In genomic region chr9:93136693-93137092, GRCh38 we compare ENCODE assay signal across 22 cellular contexts. TPM values are rescaled to one million over a fixed set of nuclear protein-coding genes. Genes with fewer than 3 reads are reported as not detected.
DNase-seq lines count a peak whose midpoint lies in the region; ATAC-seq and TF ChIP-seq lines count a peak whose summit lies in the region.
"Had no signal": no experiment of that assay in that cellular context is flagged by ENCODE, and none has a peak within 500 bp of the region (broad histone marks: within the 10 kb centered on the region; RNA-seq: fewer than 3 reads in every experiment).

No MANE protein-coding gene starts in this region.

- no peak for TF ChIP-seq POLR2A in stomach (IDR thresholded peaks at IDR 0.05)

- CTCF ChIA-PET in naive thymus-derived CD4-positive, alpha-beta T cell (lab: Charles Lee), result no interaction called here

- peak overlapping the region; percentile 98 for H3K4me2 ChIP-seq in BLaER1

- H3K36me3 ChIP-seq in BLaER1 (no peaks in the 10 kb centered on the region), stomach (no peaks in the 10 kb centered on the region)
- peaks cover 0 to 5% (median 0%) of the 10 kb centered on the region in 3 experiments for H3K36me3 ChIP-seq in naive thymus-derived CD4-positive, alpha-beta T cell (ENCODE audit: control insufficient read depth in 2 of 3, insufficient read depth in 3 of 3, low read length in 3 of 3)
- H3K36me3 ChIP-seq: heart right ventricle had no signal

- intact Hi-C loops in naive thymus-derived CD4-positive, alpha-beta T cell (cut with micrococcal nuclease), result loop anchor here in 1 of 2 donors (10.0 kb wide), 1 partner anchor 318 kb away; the partner anchor contains the start of genes FAM120A and FAM120AOS
- intact Hi-C loops in stomach (cut with DNase I; ENCODE audit: low total_unique reads), result no loop called here

- peak overlapping the region; percentile 98 for H3K27ac ChIP-seq in BLaER1
- peak overlapping the region; percentile 94 for H3K27ac ChIP-seq in C4-2B
- H3K27ac ChIP-seq in naive thymus-derived CD4-positive, alpha-beta T cell (ENCODE audit: low read depth, low read length), result no peak overlapping the region
- no peak overlapping the region for H3K27ac ChIP-seq in stomach
- H3K27ac ChIP-seq: epithelial cell of prostate, heart right ventricle had no signal

- H3K4me3 ChIP-seq in BLaER1 (no peak overlapping the region), stomach (no peak overlapping the region)
- no peak overlapping the region for H3K4me3 ChIP-seq in naive thymus-derived CD4-positive, alpha-beta T cell (ENCODE audit: low read length)
- H3K4me3 ChIP-seq: heart right ventricle had no signal

- ATAC-seq in T-helper 17 cell (no peak), HG03097 (IDR thresholded peaks at IDR 0.05; ENCODE audit: low FRiP score, unreplicated experiment) (no peak), HG02885 (IDR thresholded peaks at IDR 0.05; ENCODE audit: poor library complexity, unreplicated experiment) (no peak)
- no peak for ATAC-seq in naive thymus-derived CD4-positive, alpha-beta T cell
- ATAC-seq: heart right ventricle, right cardiac atrium had no signal

- TF ChIP-seq CTCF in C4-2B (conservative IDR thresholded peaks at IDR 0.05) (no peak), stomach (IDR thresholded peaks at IDR 0.05) (no peak)

- DNase-seq in T-helper 17 cell (no peak), stomach (no peak)
- no peak for DNase-seq in naive thymus-derived CD4-positive, alpha-beta T cell
- DNase-seq: activated CD4-positive, alpha-beta T cell treated with anti-CD3 and anti-CD28 coated beads for 1 hour; activated naive CD8-positive, alpha-beta T cell treated with anti-CD3 and anti-CD28 coated beads for 36 hours; GOT3; heart right ventricle; left colon; NCI-H2107; NCI-H510A; SIG-M5; trophoblast cell had no signal

- peaks cover 88% of the 10 kb centered on the region for H3K4me1 ChIP-seq in BLaER1
- H3K4me1 ChIP-seq in naive thymus-derived CD4-positive, alpha-beta T cell (ENCODE audit: control insufficient read depth in 2 of 2, insufficient read depth in 2 of 2, low read length in 2 of 2), result peaks cover 23 to 46% of the 10 kb centered on the region in 2 donors
- H3K4me1 ChIP-seq in stomach, result peaks cover 28 to 48% (median 41%) of the 10 kb centered on the region in 4 donors

- no peaks in the 10 kb centered on the region for H3K27me3 Mint-ChIP-seq in T-helper 17 cell
- no peaks in the 10 kb centered on the region for H3K27me3 Mint-ChIP-seq in naive thymus-derived CD4-positive, alpha-beta T cell
- H3K27me3 Mint-ChIP-seq: activated naive CD8-positive, alpha-beta T cell treated with anti-CD3 and anti-CD28 coated beads for 36 hours; central memory CD8-positive, alpha-beta T cell had no signal

- WGBS in stomach, 5 donors, result 58 to 86% (median 65%) methylated on average over 3 to 4 of the region's 4 CpGs

- H3K9me3 ChIP-seq in BLaER1, result peaks cover 7% of the 10 kb centered on the region
- H3K9me3 ChIP-seq in T-helper 17 cell (ENCODE audit: control insufficient read depth, low read length, poor library complexity, severe bottlenecking), result no peaks in the 10 kb centered on the region
- H3K9me3 ChIP-seq in naive thymus-derived CD4-positive, alpha-beta T cell (ENCODE audit: control insufficient read depth in 2 of 3, low read length in 3 of 3), result no peaks in the 10 kb centered on the region
- H3K9me3 ChIP-seq in stomach, result no peaks in the 10 kb centered on the region

- peaks cover 32% of the 10 kb centered on the region for H3K4me1 Mint-ChIP-seq in T-helper 17 cell
- peaks cover 34 to 75% (median 50%) of the 10 kb centered on the region in 7 donors for H3K4me1 Mint-ChIP-seq in naive thymus-derived CD4-positive, alpha-beta T cell

- H3K9ac ChIP-seq in BLaER1, result peak overlapping the region; percentile 79

- no peaks in the 10 kb centered on the region for H3K27me3 ChIP-seq in BLaER1
- no peaks in the 10 kb centered on the region for H3K27me3 ChIP-seq in naive thymus-derived CD4-positive, alpha-beta T cell (ENCODE audit: control insufficient read depth in 2 of 2, insufficient read depth in 2 of 2, low read length in 2 of 2)
- H3K27me3 ChIP-seq in stomach, result no peaks in the 10 kb centered on the region
- H3K27me3 ChIP-seq: heart right ventricle had no signal

- peaks cover 18% of the 10 kb centered on the region for H4K20me1 ChIP-seq in BLaER1

- no peak for TF ChIP-seq EP300 in stomach (IDR thresholded peaks at IDR 0.05)

- H3K4me3 Mint-ChIP-seq in T-helper 17 cell, result peak overlapping the region; percentile 33
- H3K4me3 Mint-ChIP-seq in naive thymus-derived CD4-positive, alpha-beta T cell, result peak overlapping the region in 2 of 10 donors; percentile 48 to 54
- H3K4me3 Mint-ChIP-seq: activated naive CD8-positive, alpha-beta T cell treated with anti-CD3 and anti-CD28 coated beads for 36 hours; central memory CD8-positive, alpha-beta T cell had no signal

- peak overlapping the region; percentile 98 for H3K27ac Mint-ChIP-seq in T-helper 17 cell
- H3K27ac Mint-ChIP-seq in naive thymus-derived CD4-positive, alpha-beta T cell, result peak overlapping the region in 6 of 9 donors; percentile 23 to 98 (median 60)
- H3K27ac Mint-ChIP-seq: activated naive CD8-positive, alpha-beta T cell treated with anti-CD3 and anti-CD28 coated beads for 36 hours; activated T-helper 2 cell treated with anti-CD3 and anti-CD28 coated beads, Interferon-gamma antibody, Interleukin-2, Interleukin-4, amounts not matched to agents 10 μg/mL and 5 μg/mL and 100 μg/mL, durations not matched to agents 14 hours and 24 hours and 36 hours had no signal

- H3K9me3 Mint-ChIP-seq in naive thymus-derived CD4-positive, alpha-beta T cell, result peaks cover 0 to 3% (median 0%) of the 10 kb centered on the region in 11 donors
- H3K9me3 Mint-ChIP-seq: central memory CD8-positive, alpha-beta T cell had no signal

- H3K36me3 Mint-ChIP-seq in T-helper 17 cell (ENCODE audit: low read depth), result no peaks in the 10 kb centered on the region
- peaks cover 0 to 7% (median 0%) of the 10 kb centered on the region in 5 donors for H3K36me3 Mint-ChIP-seq in naive thymus-derived CD4-positive, alpha-beta T cell

- POLR2A ChIA-PET in naive thymus-derived CD4-positive, alpha-beta T cell (lab: Charles Lee), result interaction anchor here (0.6 to 4.2 kb wide), 3 partner anchors 7 to 174 kb away, joined by 3 to 50 read pairs (median 4); no protein-coding TSS in a partner anchor

RNA-seq across cellular contexts. Expression of gene NINJ1, which starts 2.6 kb away (rescaled TPM):
- total RNA-seq in T-helper 17 cell, result 100 to 1,000 TPM; 169 to 219 TPM
- total RNA-seq in naive thymus-derived CD4-positive, alpha-beta T cell, result 100 to 1,000 TPM in 2 of 5 experiments, 10 to 100 TPM in 3; 30.7 to 163 (median 64.7) TPM
- 100 to 1,000 TPM; 113 to 133 TPM for polyA plus RNA-seq in naive thymus-derived CD4-positive, alpha-beta T cell
- 100 to 1,000 TPM in 2 of 5 donors, 10 to 100 TPM in 2, 1 to 10 TPM in 1; 9.3 to 153 (median 30.0) TPM for total RNA-seq in stomach
- polyA plus RNA-seq in stomach, result 10 to 100 TPM; 34.2 to 63.3 (median 35.0) TPM

RNA-seq across cellular contexts. Expression of gene CARD19, which starts 40.7 kb away (rescaled TPM):
- 10 to 100 TPM; 45.2 to 54.4 TPM for total RNA-seq in T-helper 17 cell
- total RNA-seq in naive thymus-derived CD4-positive, alpha-beta T cell, result 10 to 100 TPM; 43.0 to 90.0 (median 54.1) TPM
- 10 to 100 TPM; 59.2 to 75.6 TPM for polyA plus RNA-seq in naive thymus-derived CD4-positive, alpha-beta T cell
- total RNA-seq in stomach, result 10 to 100 TPM; 14.3 to 95.1 (median 58.0) TPM
- 10 to 100 TPM; 32.9 to 46.6 (median 44.5) TPM for polyA plus RNA-seq in stomach

RNA-seq across cellular contexts. Expression of gene WNK2, which starts 47.2 kb away (rescaled TPM):
- not detected for total RNA-seq in T-helper 17 cell
- under 1 TPM in 4 of 5 experiments, not detected in 1; 0.32 to 0.83 (median 0.46) TPM for total RNA-seq in naive thymus-derived CD4-positive, alpha-beta T cell
- polyA plus RNA-seq in naive thymus-derived CD4-positive, alpha-beta T cell, result not detected
- 100 to 1,000 TPM in 2 of 5 donors, 10 to 100 TPM in 2, 1 to 10 TPM in 1; 1.2 to 700 (median 33.5) TPM for total RNA-seq in stomach
- 10 to 100 TPM in 1 of 3 donors, 1 to 10 TPM in 2; 2.9 to 13.8 (median 8.8) TPM for polyA plus RNA-seq in stomach
- total RNA-seq: myocyte, osteocyte had no signal

Comparison
In these comparisons a context has a peak if more than half of its experiments do, and no peak if none do; other contexts are left out.
1. H3K27ac ChIP-seq: peak in BLaER1 (single experiment) and C4-2B (single experiment); none in naive thymus-derived CD4-positive, alpha-beta T cell (single experiment) and stomach (0 of 5).